In genomic region chr13:19957320-19958118, GRCh38 we compare ENCODE assay signal across 8 cellular contexts. TPM values are rescaled to one million over a fixed set of nuclear protein-coding genes. Genes with fewer than 3 reads are reported as not detected.
DNase-seq lines count a peak whose midpoint lies in the region; ATAC-seq and TF ChIP-seq lines count a peak whose summit lies in the region.

No MANE protein-coding gene starts in this region.

- H3K4me1 Mint-ChIP-seq in chondrocyte (ENCODE audit: low read depth) = peaks cover 25% of the 10 kb centered on the region

- peak overlapping the region; percentile 74 for H3K27ac Mint-ChIP-seq in chondrocyte (ENCODE audit: unreplicated experiment)

- peaks cover 3% of the 10 kb centered on the region for H3K36me3 Mint-ChIP-seq in chondrocyte (ENCODE audit: low read depth)

- in situ Hi-C loops in GM13977 (cut with MboI; ENCODE audit: low pct_unique_long_range_greater_than_20kb, low sequenced_read_pairs, unreplicated experiment) = no loop called here
- in situ Hi-C loops in KBM-7 (cut with MboI; ENCODE audit: low pct_unique_long_range_greater_than_20kb, low sequenced_read_pairs) = loop anchor here (25.0 kb wide), 1 partner anchor 95 kb away; the partner anchor contains the start of gene ZMYM5

- no peaks in the 10 kb centered on the region for H3K27me3 Mint-ChIP-seq in chondrocyte (ENCODE audit: low read depth)

- ATAC-seq in HG02884 (IDR thresholded peaks at IDR 0.05; ENCODE audit: unreplicated experiment) = peak; percentile 26

- DNase-seq in GM13977 (ENCODE audit: low spot score) = peak; percentile 72
- peak; percentile 66 for DNase-seq in NCI-H2171 (lab: John Stamatoyannopoulos, UW)
- DNase-seq in activated CD4-positive, alpha-beta T cell treated with anti-CD3 and anti-CD28 coated beads for 24 hours (ENCODE audit: low read depth in 2 of 2) = peak; percentile 66 to 67
- DNase-seq in chondrocyte (ENCODE audit: low spot score) = no peak
- DNase-seq in kidney tubule cell (ENCODE audit: low spot score) = peak; percentile 70
- DNase-seq in stimulated activated CD4-positive, alpha-beta T cell treated with anti-CD3 and anti-CD28 coated beads, Interleukin-15, amount 100 ng/mL, for 48 hours (ENCODE audit: low read depth in 2 of 2) = peak; percentile 70 to 73
- DNase-seq in KBM-7 = no peak

- peak overlapping the region; percentile 69 for H3K4me3 Mint-ChIP-seq in chondrocyte (ENCODE audit: unreplicated experiment)

- no peaks in the 10 kb centered on the region for H3K9me3 Mint-ChIP-seq in chondrocyte (ENCODE audit: low read depth)

- TF ChIP-seq CTCF in GM13977 (IDR thresholded peaks at IDR 0.05; ENCODE audit: extremely low read depth, insufficient read depth, missing control alignments) (peak; percentile 56), chondrocyte (IDR thresholded peaks at IDR 0.05) (peak; percentile 85)

RNA-seq across cellular contexts. Expression of gene ZMYM2, which starts 1.0 kb away (rescaled TPM):
- total RNA-seq in chondrocyte = 87.5 to 89.8 TPM (median 87.6 TPM) in 3 replicates

Comparison
In these comparisons a context has a peak if more than half of its experiments do, and no peak if none do; other contexts are left out.
1. DNase-seq: peak in GM13977 (single experiment), NCI-H2171 (single experiment), activated CD4-positive, alpha-beta T cell treated with anti-CD3 and anti-CD28 coated beads for 24 hours (2 of 2), kidney tubule cell (single experiment) and stimulated activated CD4-positive, alpha-beta T cell treated with anti-CD3 and anti-CD28 coated beads, Interleukin-15, amount 100 ng/mL, for 48 hours (2 of 2); none in chondrocyte (single experiment) and KBM-7 (single experiment).